1 cellular context compared by ENCODE assay signal in genomic region chr10:133306941-133307379, GRCh38.
TF ChIP-seq lines count a peak whose summit lies in the region.

No MANE protein-coding gene starts in this region.

TF ChIP-seq in GM12878, 131 proteins besides CTCF, POLR2A, EP300 and RAD21:
- TF ChIP-seq, protein P1, sequence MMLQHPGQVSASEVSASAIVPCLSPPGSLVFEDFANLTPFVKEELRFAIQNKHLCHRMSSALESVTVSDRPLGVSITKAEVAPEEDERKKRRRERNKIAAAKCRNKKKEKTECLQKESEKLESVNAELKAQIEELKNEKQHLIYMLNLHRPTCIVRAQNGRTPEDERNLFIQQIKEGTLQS (IDR thresholded peaks at IDR 0.05; ENCODE audit: borderline replicate concordance, extremely low read depth, low read depth, low read length) = no peak
- TF ChIP-seq KAT2A (conservative IDR thresholded peaks at IDR 0.05; ENCODE audit: control insufficient read depth, low read depth, low read length) (no peak), SUPT20H (IDR thresholded peaks at IDR 0.05; ENCODE audit: borderline replicate concordance, control insufficient read depth, low read depth, low read length) (no peak), PAX8 (IDR thresholded peaks at IDR 0.05) (no peak), TBL1XR1 (IDR thresholded peaks at IDR 0.05; ENCODE audit: low read depth, low read length) (no peak), BACH1 (IDR thresholded peaks at IDR 0.05; ENCODE audit: borderline replicate concordance) (no peak)
- TF ChIP-seq, protein P2, sequence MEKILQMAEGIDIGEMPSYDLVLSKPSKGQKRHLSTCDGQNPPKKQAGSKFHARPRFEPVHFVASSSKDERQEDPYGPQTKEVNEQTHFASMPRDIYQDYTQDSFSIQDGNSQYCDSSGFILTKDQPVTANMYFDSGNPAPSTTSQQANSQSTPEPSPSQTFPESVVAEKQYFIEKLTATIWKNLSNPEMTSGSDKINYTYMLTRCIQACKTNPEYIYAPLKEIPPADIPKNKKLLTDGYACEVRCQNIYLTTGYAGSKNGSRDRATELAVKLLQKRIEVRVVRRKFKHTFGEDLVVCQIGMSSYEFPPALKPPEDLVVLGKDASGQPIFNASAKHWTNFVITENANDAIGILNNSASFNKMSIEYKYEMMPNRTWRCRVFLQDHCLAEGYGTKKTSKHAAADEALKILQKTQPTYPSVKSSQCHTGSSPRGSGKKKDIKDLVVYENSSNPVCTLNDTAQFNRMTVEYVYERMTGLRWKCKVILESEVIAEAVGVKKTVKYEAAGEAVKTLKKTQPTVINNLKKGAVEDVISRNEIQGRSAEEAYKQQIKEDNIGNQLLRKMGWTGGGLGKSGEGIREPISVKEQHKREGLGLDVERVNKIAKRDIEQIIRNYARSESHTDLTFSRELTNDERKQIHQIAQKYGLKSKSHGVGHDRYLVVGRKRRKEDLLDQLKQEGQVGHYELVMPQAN (conservative IDR thresholded peaks at IDR 0.05) = no peak
